ENCODE assay signal across 24 cellular contexts in the genomic region with DNA sequence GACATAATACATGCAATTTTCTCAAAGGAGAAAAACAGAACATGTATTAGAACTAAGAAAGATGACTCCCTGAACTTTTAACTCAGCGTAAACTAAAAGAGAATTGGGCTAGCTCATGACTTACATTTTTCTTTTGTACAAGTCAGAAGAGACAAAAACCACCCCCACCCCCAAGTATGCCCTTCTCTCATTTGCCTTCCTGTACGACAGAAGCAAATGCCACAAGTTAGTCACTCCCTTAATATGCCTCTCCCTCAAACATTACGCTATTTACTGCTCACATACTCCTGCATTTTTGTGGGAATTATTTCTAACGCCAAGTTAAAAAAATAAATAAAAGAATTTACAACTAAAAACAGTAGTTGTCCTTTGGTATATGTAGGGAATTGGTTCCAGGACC. TPM values are rescaled to one million over a fixed set of nuclear protein-coding genes. Genes with fewer than 3 reads are reported as not detected.
"Had no signal": no experiment of that assay in that cellular context is flagged by ENCODE, and none has a peak within 500 bp of the region (broad histone marks: within the 10 kb centered on the region; RNA-seq: fewer than 3 reads in every experiment).

No MANE protein-coding gene starts in this region.

- H3K36me3 Mint-ChIP-seq: activated naive CD8-positive, alpha-beta T cell treated with anti-CD3 and anti-CD28 coated beads, Interleukin-2, amount 10 ng/mL, durations not matched to agents 7 days and 5 days; T-cell had no signal

- ATAC-seq: activated CD4-positive, CD25-positive, alpha-beta regulatory T cell treated with anti-CD3 and anti-CD28 coated beads, Interleukin-2, amount 50 U/mL, for 24 hours; activated CD8-positive, alpha-beta T cell treated with anti-CD3 and anti-CD28 coated beads for 36 hours; body of pancreas; T-cell had no signal

- H3K4me1 ChIP-seq: adrenal gland, body of pancreas had no signal

- H3K4me3 ChIP-seq: adrenal gland, body of pancreas had no signal

- H3K4me3 Mint-ChIP-seq: activated CD8-positive, alpha-beta T cell treated with anti-CD3 and anti-CD28 coated beads for 36 hours; activated naive CD8-positive, alpha-beta T cell treated with anti-CD3 and anti-CD28 coated beads, Interleukin-2, amount 10 ng/mL, durations not matched to agents 7 days and 5 days; central memory CD8-positive, alpha-beta T cell; T-cell had no signal

- H3K9me3 Mint-ChIP-seq: activated CD8-positive, alpha-beta T cell treated with anti-CD3 and anti-CD28 coated beads for 36 hours; activated naive CD8-positive, alpha-beta T cell treated with anti-CD3 and anti-CD28 coated beads, Interleukin-2, amount 10 ng/mL, durations not matched to agents 7 days and 5 days; central memory CD8-positive, alpha-beta T cell; T-cell had no signal

- H3K9me3 ChIP-seq: adrenal gland, body of pancreas had no signal

- DNase-seq: activated CD4-positive, alpha-beta T cell treated with anti-CD3 and anti-CD28 coated beads for 4 hours; activated CD8-positive, alpha-beta memory T cell treated with anti-CD3 and anti-CD28 coated beads, Interleukin-2, amount 50 U/mL, for 48 hours; activated CD8-positive, alpha-beta T cell treated with anti-CD3 and anti-CD28 coated beads for 36 hours; activated naive CD4-positive, alpha-beta T cell treated with anti-CD3 and anti-CD28 coated beads, Interleukin-2, amount 50 U/mL, for 16 hours; activated naive CD8-positive, alpha-beta T cell treated with anti-CD3 and anti-CD28 coated beads, Interleukin-2, amount 10 ng/mL, durations not matched to agents 7 days and 5 days; activated T-cell treated with anti-CD3 and anti-CD28 coated beads, Interleukin-2, amount 50 U/mL, for 1 hour; adrenal gland; anterior cingulate cortex; body of pancreas; Karpas-422; NCI-H1048; NCI-H1930; NCI-H2171 treated with DMSO at 0.1 percent for 48 hours; NCI-H345; NCI-H510A; NCI-H526 treated with DMSO at 0.1 percent for 48 hours; NCI-H82; SIG-M5; T-cell; WERI-Rb-1 had no signal

- H3K27me3 ChIP-seq: adrenal gland, body of pancreas had no signal

- H3K4me1 Mint-ChIP-seq: activated naive CD8-positive, alpha-beta T cell treated with anti-CD3 and anti-CD28 coated beads, Interleukin-2, amount 10 ng/mL, durations not matched to agents 7 days and 5 days; central memory CD8-positive, alpha-beta T cell; T-cell had no signal

- H3K36me3 ChIP-seq: adrenal gland, WERI-Rb-1 had no signal

- H3K27me3 Mint-ChIP-seq: activated CD8-positive, alpha-beta T cell treated with anti-CD3 and anti-CD28 coated beads for 36 hours; activated naive CD8-positive, alpha-beta T cell treated with anti-CD3 and anti-CD28 coated beads, Interleukin-2, amount 10 ng/mL, durations not matched to agents 7 days and 5 days; central memory CD8-positive, alpha-beta T cell had no signal

- H3K27ac Mint-ChIP-seq: activated CD8-positive, alpha-beta T cell treated with anti-CD3 and anti-CD28 coated beads for 36 hours; activated naive CD8-positive, alpha-beta T cell treated with anti-CD3 and anti-CD28 coated beads, Interleukin-2, amount 10 ng/mL, durations not matched to agents 7 days and 5 days; T-cell had no signal

- H3K27ac ChIP-seq: adrenal gland, body of pancreas, WERI-Rb-1 had no signal

RNA-seq across cellular contexts. Expression of a gene that starts 22.0 kb away (rescaled TPM):
- total RNA-seq: OCI-LY7; T-helper 2 cell treated with Interferon-gamma antibody and Interleukin-4, amounts not matched to agents 100 ng/mL and 5 ng/mL, for 36 hours had no signal
